ENCODE assay signal across 1 cellular context in genomic region chr15:58352026-58352929, GRCh38.
TF ChIP-seq lines count a peak whose summit lies in the region.

No MANE protein-coding gene starts in this region.

TF ChIP-seq in A549, 52 proteins besides CTCF, POLR2A, EP300 and RAD21 (continued from another document):
- TF ChIP-seq REST (IDR thresholded peaks at IDR 0.05) (no peak), GATA3 (IDR thresholded peaks at IDR 0.05; ENCODE audit: borderline replicate concordance) (no peak), FOSL2 (IDR thresholded peaks at IDR 0.05) (no peak), FOSL2 (CRISPR knock-in tag; IDR thresholded peaks at IDR 0.05) (no peak), TP53 (CRISPR knock-in tag; IDR thresholded peaks at IDR 0.05) (no peak)
- TF ChIP-seq, protein P1, sequence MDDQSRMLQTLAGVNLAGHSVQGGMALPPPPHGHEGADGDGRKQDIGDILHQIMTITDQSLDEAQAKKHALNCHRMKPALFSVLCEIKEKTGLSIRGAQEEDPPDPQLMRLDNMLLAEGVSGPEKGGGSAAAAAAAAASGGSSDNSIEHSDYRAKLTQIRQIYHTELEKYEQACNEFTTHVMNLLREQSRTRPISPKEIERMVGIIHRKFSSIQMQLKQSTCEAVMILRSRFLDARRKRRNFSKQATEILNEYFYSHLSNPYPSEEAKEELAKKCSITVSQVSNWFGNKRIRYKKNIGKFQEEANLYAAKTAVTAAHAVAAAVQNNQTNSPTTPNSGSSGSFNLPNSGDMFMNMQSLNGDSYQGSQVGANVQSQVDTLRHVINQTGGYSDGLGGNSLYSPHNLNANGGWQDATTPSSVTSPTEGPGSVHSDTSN (IDR thresholded peaks at IDR 0.05) = no peak
- TF ChIP-seq, protein P2, sequence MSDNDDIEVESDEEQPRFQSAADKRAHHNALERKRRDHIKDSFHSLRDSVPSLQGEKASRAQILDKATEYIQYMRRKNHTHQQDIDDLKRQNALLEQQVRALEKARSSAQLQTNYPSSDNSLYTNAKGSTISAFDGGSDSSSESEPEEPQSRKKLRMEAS (IDR thresholded peaks at IDR 0.05) = no peak
